In genomic region chr2:69714539-69715220, GRCh38 we compare ENCODE assay signal across 8 cellular contexts. TPM values are rescaled to one million over a fixed set of nuclear protein-coding genes. Genes with fewer than 3 reads are reported as not detected.
DNase-seq lines count a peak whose midpoint lies in the region; ATAC-seq and TF ChIP-seq lines count a peak whose summit lies in the region.
"Not testable (repeated sequence)": the region's sequence is repeated elsewhere in the genome, so short reads cannot be mapped to it uniquely, and the experiment has no call there.

No MANE protein-coding gene starts in this region.

- not testable (repeated sequence) for TF ChIP-seq POLR2A in ovary (IDR thresholded peaks at IDR 0.05); thyroid gland (IDR thresholded peaks at IDR 0.05)

- H3K27ac ChIP-seq in ovary, thyroid gland: not testable (repeated sequence)

- intact Hi-C loops in ovary (cut with DNase I) (loop anchor here in 1 of 4 donors (10.0 kb wide), 1 partner anchor 150 kb away; no protein-coding TSS in a partner anchor), thyroid gland (cut with DNase I) (loop anchor here (5.0 to 10.0 kb wide), 4 partner anchors 70 to 700 kb away; partner anchors contain the start of genes AAK1, ANTXR1 and GFPT1)

- peak; percentile 61 for DNase-seq in GM04504 (ENCODE audit: low read depth)
- peak; percentile 61 for DNase-seq in NCI-H1694 (lab: John Stamatoyannopoulos, UW)
- DNase-seq in SW480 (ENCODE audit: low spot score): peak; percentile 77
- DNase-seq in activated naive CD4-positive, alpha-beta T cell treated with anti-CD3 and anti-CD28 coated beads, Interleukin-2, amount 50 U/mL, for 16 hours: peak; percentile 89
- peak; percentile 45 for DNase-seq in glomerular endothelial cell (ENCODE audit: extremely low read depth, low read depth, low spot score)
- DNase-seq in ovary: peak; percentile 56 to 81 (median 76)
- DNase-seq in thyroid gland: peak; percentile 88 to 95

- not testable (repeated sequence) for H3K4me3 ChIP-seq in ovary; thyroid gland (replicated peaks in 1 of 3)

- peak in 2 of 3 donors; percentile 45 to 48 for TF ChIP-seq CTCF in ovary (IDR thresholded peaks at IDR 0.05)
- peak; percentile 71 to 83 (median 78) for TF ChIP-seq CTCF in thyroid gland (IDR thresholded peaks at IDR 0.05)

- H3K27me3 ChIP-seq in ovary, thyroid gland: not testable (repeated sequence)

- H3K4me1 ChIP-seq in ovary (ENCODE audit: insufficient read depth); thyroid gland: not testable (repeated sequence)

- peak; percentile 86 for ATAC-seq in HG02623 (IDR thresholded peaks at IDR 0.05; ENCODE audit: unreplicated experiment)

- 23 to 24% (median 24%) methylated on average over 9 of the region's 9 CpGs for WGBS in ovary, 3 donors
- WGBS in thyroid gland, 2 donors: 26 to 27% methylated on average over 8 to 9 of the region's 9 CpGs

- H3K36me3 ChIP-seq in ovary, thyroid gland: not testable (repeated sequence)

- H3K9me3 ChIP-seq in ovary, thyroid gland: not testable (repeated sequence)

- not testable (repeated sequence) for TF ChIP-seq EP300 in ovary (IDR thresholded peaks at IDR 0.05)

RNA-seq across cellular contexts. Expression of gene ANXA4, which starts 27.3 kb away (rescaled TPM):
- total RNA-seq in glomerular endothelial cell (75.5 and 81.0 TPM in 2 replicates), ovary (10 to 100 TPM; 25.4 to 89.7 (median 77.1) TPM), thyroid gland (100 to 1,000 TPM in 1 of 4 donors, 10 to 100 TPM in 3; 72.0 to 101 (median 82.5) TPM)
- 10 to 100 TPM; 43.4 to 71.8 TPM for polyA plus RNA-seq in ovary
